In the genomic region with DNA sequence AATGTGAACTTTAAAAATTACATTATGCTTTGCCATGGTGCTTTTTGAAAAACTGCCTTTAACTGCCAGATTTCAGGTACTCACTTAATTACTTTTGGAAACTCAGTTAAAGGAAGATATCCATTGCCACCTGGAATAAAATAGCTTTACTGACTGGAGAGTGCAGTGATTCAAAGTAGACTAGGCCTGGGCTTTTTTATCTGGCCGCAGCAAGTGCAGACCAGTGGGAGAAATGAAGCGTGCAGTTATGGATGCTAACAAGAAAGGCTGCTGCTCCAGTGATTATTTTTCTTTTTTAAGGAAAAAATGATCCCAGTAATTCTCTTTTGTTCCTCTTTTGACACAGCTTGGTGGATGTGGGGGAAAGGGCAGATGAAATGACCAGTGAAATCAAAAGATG, we compare ENCODE assay signal across 9 cellular contexts. TPM values are rescaled to one million over a fixed set of nuclear protein-coding genes. Genes with fewer than 3 reads are reported as not detected.
DNase-seq lines count a peak whose midpoint lies in the region; ATAC-seq and TF ChIP-seq lines count a peak whose summit lies in the region.
"Had no signal": no experiment of that assay in that cellular context is flagged by ENCODE, and none has a peak within 500 bp of the region (broad histone marks: within the 10 kb centered on the region; RNA-seq: fewer than 3 reads in every experiment).

No MANE protein-coding gene starts in this region.

- no peaks in the 10 kb centered on the region for H3K36me3 Mint-ChIP-seq in T-cell

- H3K9me3 ChIP-seq in psoas muscle: no peaks in the 10 kb centered on the region

- peak overlapping the region; percentile 83 to 89 (median 86) for H3K4me3 Mint-ChIP-seq in T-cell

- H3K4me3 ChIP-seq in fibroblast of mammary gland (ENCODE audit: control insufficient read depth, low read depth, low read length) (peak overlapping the region; percentile 78), psoas muscle (peak overlapping the region; percentile 95)

- peak; percentile 38 for DNase-seq in G401 (ENCODE audit: low spot score)
- DNase-seq in T-cell: no peak
- DNase-seq in fibroblast of mammary gland (ENCODE audit: low read depth): no peak
- no peak for DNase-seq in psoas muscle

- no peaks in the 10 kb centered on the region for H3K27me3 Mint-ChIP-seq in T-cell

- peak overlapping the region; percentile 90 to 94 for H3K27ac Mint-ChIP-seq in T-cell

- CTCF ChIA-PET in T-cell (lab: Charles Lee): interaction anchor here in 1 of 2 donors (0.8 kb wide), 1 partner anchor 162 kb away, joined by 3 read pairs; no protein-coding TSS in a partner anchor

- WGBS in psoas muscle, 3 donors: 0 to 17% (median 11%) methylated on average over 2 of the region's 2 CpGs

- peaks cover 71% of the 10 kb centered on the region for H3K4me1 ChIP-seq in psoas muscle

- intact Hi-C loops in psoas muscle (cut with DNase I): loop anchor here (5.0 kb wide), 2 partner anchors 65 to 95 kb away; partner anchors contain the start of genes NUP54 (in 1 of the 2) and STBD1 (in 1 of the 2)

- peaks cover 70 to 80% (median 73%) of the 10 kb centered on the region in 3 donors for H3K4me1 Mint-ChIP-seq in T-cell

- ATAC-seq in T-cell (replicated peaks in 1 of 4) (no peak), psoas muscle (no peak), GM19324 (IDR thresholded peaks at IDR 0.05; ENCODE audit: low FRiP score, unreplicated experiment) (no peak), GM18909 (IDR thresholded peaks at IDR 0.05; ENCODE audit: poor library complexity, unreplicated experiment) (no peak), GM21367 (IDR thresholded peaks at IDR 0.05; ENCODE audit: unreplicated experiment) (no peak), GM21576 (IDR thresholded peaks at IDR 0.05; ENCODE audit: unreplicated experiment) (no peak)

- TF ChIP-seq CTCF in fibroblast of mammary gland (conservative IDR thresholded peaks at IDR 0.05; ENCODE audit: control insufficient read depth, insufficient read depth, low read depth, low read length) (no peak), psoas muscle (IDR thresholded peaks at IDR 0.05) (no peak)

- peak overlapping the region; percentile 97 for H3K27ac ChIP-seq in psoas muscle

- no peaks in the 10 kb centered on the region for H3K27me3 ChIP-seq in psoas muscle (ENCODE audit: insufficient read depth in 3 of 3, low read length in 2 of 3)

- in situ Hi-C loops in G401 (cut with HindIII; ENCODE audit: low sequenced_read_pairs): no loop called here

- H3K9me3 Mint-ChIP-seq in T-cell: no peaks in the 10 kb centered on the region

- POLR2A ChIA-PET in T-cell (lab: Charles Lee): interaction anchor here in 1 of 2 donors (1.4 kb wide), 1 partner anchor 64 kb away, joined by 3 read pairs; the partner anchor contains the start of gene NUP54

- H3K36me3 ChIP-seq in psoas muscle (ENCODE audit: insufficient read depth in 1 of 2, low read depth in 1 of 2): no peaks in the 10 kb centered on the region

RNA-seq across cellular contexts. Expression of gene SCARB2, which starts 1.3 kb away (rescaled TPM):
- 39.9 and 61.3 TPM in 2 replicates for total RNA-seq in G401 (2014; rRNA removed; shearing (Covaris generic))
- total RNA-seq in T-cell (10 to 100 TPM; 20.9 to 37.3 (median 23.2) TPM), psoas muscle (100 to 1,000 TPM; 109 to 199 (median 170) TPM)
- polyA plus RNA-seq in psoas muscle: 100 to 1,000 TPM in 1 of 3 donors, 10 to 100 TPM in 2; 58.5 to 107 (median 81.7) TPM

RNA-seq across cellular contexts. Expression of gene FAM47E, which starts 39.2 kb away (rescaled TPM):
- total RNA-seq in G401 (2014; rRNA removed; shearing (Covaris generic)): 0.37 and 2.8 TPM in 2 replicates
- total RNA-seq in T-cell (under 1 TPM in 1 of 5 donors, not detected in 4; 0.19 TPM), psoas muscle (1 to 10 TPM; 1.7 to 4.6 (median 3.2) TPM)
- polyA plus RNA-seq in psoas muscle: 1 to 10 TPM; 1.2 to 2.6 (median 1.5) TPM
- total RNA-seq: T-helper 2 cell treated with Interferon-gamma antibody and Interleukin-4, amounts not matched to agents 100 ng/mL and 5 ng/mL, for 36 hours had no signal
